ENCODE assay signal across 11 cellular contexts in the genomic region with DNA sequence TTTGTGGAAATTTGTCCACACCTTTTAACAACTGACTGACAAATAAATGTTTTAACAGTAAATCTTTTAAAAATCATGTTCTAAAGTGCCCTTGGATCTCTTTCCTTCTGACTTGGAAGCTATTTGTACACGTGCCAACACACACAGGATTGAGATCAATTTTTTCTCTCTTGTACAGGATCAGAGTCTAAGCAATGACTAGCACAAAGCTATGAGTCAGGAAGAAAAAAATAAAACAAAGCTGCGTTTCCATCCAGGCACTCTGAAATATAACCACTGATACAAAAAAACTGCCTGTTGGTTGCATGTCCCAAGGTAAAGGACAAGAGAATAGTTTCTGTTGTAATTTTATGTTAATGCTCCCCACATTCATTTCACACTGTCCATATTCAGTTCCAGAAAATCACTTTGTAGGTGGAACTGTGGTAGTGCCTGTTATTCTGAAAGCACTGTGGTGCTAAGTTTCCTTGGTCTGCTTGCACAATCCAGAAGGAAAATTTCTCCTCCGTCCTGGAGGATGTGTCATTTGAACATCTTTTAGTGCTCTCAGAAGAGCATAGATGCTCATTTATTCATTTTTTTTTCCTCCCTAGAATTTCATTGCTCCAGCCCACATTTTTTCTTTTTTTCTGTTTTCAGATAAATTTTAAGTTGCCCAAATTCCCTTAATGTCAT.
DNase-seq lines count a peak whose midpoint lies in the region; ATAC-seq and TF ChIP-seq lines count a peak whose summit lies in the region.
"Had no signal": no experiment of that assay in that cellular context is flagged by ENCODE, and none has a peak within 500 bp of the region (broad histone marks: within the 10 kb centered on the region; RNA-seq: fewer than 3 reads in every experiment).

No MANE protein-coding gene starts in this region.

- H3K36me3 ChIP-seq in lower lobe of right lung: no peaks in the 10 kb centered on the region
- no peaks in the 10 kb centered on the region for H3K36me3 ChIP-seq in thoracic aorta

- DNase-seq in NCI-H226 (peak; percentile 65), epithelial cell of esophagus (ENCODE audit: low read depth) (peak; percentile 76), lower lobe of right lung (no peak), thoracic aorta (ENCODE audit: low spot score) (no peak), HuH-7.5 (ENCODE audit: low spot score) (no peak), OCI-M1 (lab: John Stamatoyannopoulos, UW) (no peak)
- DNase-seq: activated CD8-positive, alpha-beta memory T cell treated with anti-CD3 and anti-CD28 coated beads, Interleukin-2, amount 50 U/mL, for 48 hours; mesendoderm; T-helper 2 cell had no signal

- intact Hi-C loops in lower lobe of right lung (cut with DNase I): no loop called here

- no peak overlapping the region for H3K4me3 ChIP-seq in epithelial cell of esophagus (ENCODE audit: low read length)
- no peak overlapping the region for H3K4me3 ChIP-seq in lower lobe of right lung
- H3K4me3 ChIP-seq in thoracic aorta: peak overlapping the region; percentile 6

- H3K9me3 ChIP-seq in lower lobe of right lung (no peaks in the 10 kb centered on the region), thoracic aorta (no peaks in the 10 kb centered on the region)

- H3K4me1 ChIP-seq in lower lobe of right lung (peaks cover 42% of the 10 kb centered on the region), thoracic aorta (ENCODE audit: control insufficient read depth in 1 of 2, low read depth in 2 of 2) (peaks cover 41 to 65% of the 10 kb centered on the region in 2 donors)

- TF ChIP-seq CTCF in epithelial cell of esophagus (IDR thresholded peaks at IDR 0.05; ENCODE audit: insufficient read depth, low read depth, low read length, missing control alignments): no peak
- TF ChIP-seq CTCF in lower lobe of right lung (IDR thresholded peaks at IDR 0.05): no peak
- TF ChIP-seq CTCF in thoracic aorta (IDR thresholded peaks at IDR 0.05): no peak

- peak overlapping the region; percentile 2 for H3K27ac ChIP-seq in lower lobe of right lung
- peak overlapping the region; percentile 57 to 76 for H3K27ac ChIP-seq in thoracic aorta

- ATAC-seq in lower lobe of right lung (no peak), thoracic aorta (ENCODE audit: insufficient number of reproducible peaks, low FRiP score, low read depth) (peak; percentile 64), GM19324 (IDR thresholded peaks at IDR 0.05; ENCODE audit: low FRiP score, unreplicated experiment) (no peak), HG03457 (IDR thresholded peaks at IDR 0.05; ENCODE audit: unreplicated experiment) (no peak)

- H3K27me3 ChIP-seq in lower lobe of right lung (ENCODE audit: low read depth): no peaks in the 10 kb centered on the region
- no peaks in the 10 kb centered on the region for H3K27me3 ChIP-seq in thoracic aorta (replicated peaks; ENCODE audit: insufficient read depth)

Comparison
In these comparisons a context has a peak if more than half of its experiments do, and no peak if none do; other contexts are left out.
1. DNase-seq: peak in NCI-H226 (single experiment) and epithelial cell of esophagus (single experiment); none in lower lobe of right lung (single experiment), thoracic aorta (single experiment), HuH-7.5 (single experiment) and OCI-M1 (single experiment).